In genomic region chr5:134100283-134101011, GRCh38 we compare ENCODE assay signal across 1 cellular context.
TF ChIP-seq lines count a peak whose summit lies in the region.

No MANE protein-coding gene starts in this region.

TF ChIP-seq in GM12878, 131 proteins besides CTCF, POLR2A, EP300 and RAD21 (continued from another document and continues in another):
- TF ChIP-seq USF2 (IDR thresholded peaks at IDR 0.05; ENCODE audit: borderline replicate concordance, low read depth, low read length) (peak; percentile 35; the same call in 1 of the 2 replicates), E2F4 (IDR thresholded peaks at IDR 0.05; ENCODE audit: low read depth, low read length) (no peak), CHD2 (IDR thresholded peaks at IDR 0.05; ENCODE audit: borderline replicate concordance, low read depth, low read length) (peak; percentile 72; the same call in 1 of the 2 replicates), KDM1A (IDR thresholded peaks at IDR 0.05; ENCODE audit: borderline replicate concordance) (no peak), MEF2B (IDR thresholded peaks at IDR 0.05; ENCODE audit: partially characterized antibody, poor library complexity, severe bottlenecking) (peak; percentile 85), NR2C1 (IDR thresholded peaks at IDR 0.05) (no peak), ATF2 (IDR thresholded peaks at IDR 0.05; ENCODE audit: low read length) (no peak), BRCA1 (IDR thresholded peaks at IDR 0.05; ENCODE audit: low read depth, low read length) (no peak), ZBTB4 (CRISPR knock-in tag; IDR thresholded peaks at IDR 0.05) (no peak), RB1 (IDR thresholded peaks at IDR 0.05; ENCODE audit: borderline replicate concordance) (no peak), MYB (IDR thresholded peaks at IDR 0.05; ENCODE audit: borderline replicate concordance, low read depth, low read length) (no peak), CEBPB (IDR thresholded peaks at IDR 0.05; ENCODE audit: borderline replicate concordance in 1 of 2, low read depth in 2 of 2, low read length in 2 of 2) (no peak), DPF2 (IDR thresholded peaks at IDR 0.05) (peak; percentile 82), BCL11A (IDR thresholded peaks at IDR 0.05; ENCODE audit: low read depth, low read length) (peak; percentile 44), ZNF274 (IDR thresholded peaks at IDR 0.05; ENCODE audit: insufficient read depth, insufficient read length) (no peak), POLR2AphosphoS2 (IDR thresholded peaks at IDR 0.05; ENCODE audit: low read depth, low read length) (no peak), RUNX3 (IDR thresholded peaks at IDR 0.05; ENCODE audit: low read length) (no peak), ZNF384 (IDR thresholded peaks at IDR 0.05; ENCODE audit: borderline replicate concordance, low read depth, low read length) (no peak), SIN3A (IDR thresholded peaks at IDR 0.05; ENCODE audit: low read depth, low read length) (no peak), CHD4 (IDR thresholded peaks at IDR 0.05) (no peak), IRF5 (IDR thresholded peaks at IDR 0.05; ENCODE audit: borderline replicate concordance) (no peak), CBX5 (IDR thresholded peaks at IDR 0.05; ENCODE audit: low read depth) (no peak), NBN (IDR thresholded peaks at IDR 0.05) (peak; percentile 87), ZNF217 (IDR thresholded peaks at IDR 0.05) (peak; percentile 65; the same call in 1 of the 2 replicates), SMAD1 (IDR thresholded peaks at IDR 0.05; ENCODE audit: low read depth, partially characterized antibody) (peak; percentile 15), RBBP5 (conservative IDR thresholded peaks at IDR 0.05) (no peak), IRF3 (IDR thresholded peaks at IDR 0.05) (no peak), TARDBP (IDR thresholded peaks at IDR 0.05; ENCODE audit: borderline replicate concordance) (peak; percentile 44; the same call in 1 of the 2 replicates), PAX5 (IDR thresholded peaks at IDR 0.05; ENCODE audit: borderline replicate concordance, low read depth, low read length) (peak; percentile 76; the same call in 1 of the 2 replicates), PBX3 (IDR thresholded peaks at IDR 0.05; ENCODE audit: insufficient replicate concordance, low read depth, low read length) (peak; percentile 61), MEF2A (IDR thresholded peaks at IDR 0.05; ENCODE audit: insufficient read depth, low read depth, low read length) (0 out of 2 replicates have a peak, but pooled peaks have one; percentile 12), NKRF (conservative IDR thresholded peaks at IDR 0.05) (no peak), BACH1 (IDR thresholded peaks at IDR 0.05; ENCODE audit: borderline replicate concordance) (peak; percentile 64; the same call in 1 of the 2 replicates), FOS (IDR thresholded peaks at IDR 0.05; ENCODE audit: borderline replicate concordance, extremely low read depth, insufficient read length) (no peak), WRNIP1 (IDR thresholded peaks at IDR 0.05; ENCODE audit: borderline replicate concordance, low read depth, low read length) (no peak), SMAD5 (IDR thresholded peaks at IDR 0.05; ENCODE audit: low read depth) (no peak; the same call in 1 of the 2 replicates), BCLAF1 (IDR thresholded peaks at IDR 0.05) (no peak), ZZZ3 (IDR thresholded peaks at IDR 0.05; ENCODE audit: control insufficient read depth, insufficient read length, low read depth) (no peak), SPI1 (IDR thresholded peaks at IDR 0.05; ENCODE audit: borderline replicate concordance, insufficient read depth, low read depth, low read length) (no peak), MXI1 (IDR thresholded peaks at IDR 0.05; ENCODE audit: low read depth, low read length) (peak; percentile 85), IKZF2 (IDR thresholded peaks at IDR 0.05) (peak; percentile 79 to 87), SP1 (IDR thresholded peaks at IDR 0.05; ENCODE audit: low read depth, low read length) (peak; percentile 55), CEBPZ (IDR thresholded peaks at IDR 0.05; ENCODE audit: low read depth, low read length) (no peak), SREBF1 (IDR thresholded peaks at IDR 0.05; ENCODE audit: low read length) (no peak), CBX3 (IDR thresholded peaks at IDR 0.05; ENCODE audit: borderline replicate concordance, low read depth) (no peak), MTA2 (IDR thresholded peaks at IDR 0.05; ENCODE audit: low read depth) (peak; percentile 71)
